9 cellular contexts compared by ENCODE assay signal in genomic region chr7:38369816-38370493, GRCh38.
DNase-seq lines count a peak whose midpoint lies in the region; ATAC-seq, FAIRE-seq and TF ChIP-seq lines count a peak whose summit lies in the region.
"Had no signal": no experiment of that assay in that cellular context is flagged by ENCODE, and none has a peak within 500 bp of the region (broad histone marks: within the 10 kb centered on the region; RNA-seq: fewer than 3 reads in every experiment).

No MANE protein-coding gene starts in this region.

- H3K4me1 ChIP-seq in H1 (replicated peaks in 1 of 4; ENCODE audit: control insufficient read depth in 3 of 4, insufficient read depth in 4 of 4, low read length in 3 of 4) (peaks cover 0 to 6% (median under 1%) of the 10 kb centered on the region in 4 experiments; a peak in 2 of 7 replicates), mucosa of descending colon (ENCODE audit: low read depth) (no peaks in the 10 kb centered on the region)

- H3K9ac ChIP-seq in H1 (replicated peaks in 1 of 4; ENCODE audit: extremely low read depth in 1 of 4, low read depth in 3 of 4, low read length in 3 of 4): no peak overlapping the region

- peak overlapping the region; percentile 98 for H2AFZ ChIP-seq in H1 (ENCODE audit: low read length)

- no peaks in the 10 kb centered on the region for H3K79me2 ChIP-seq in H1 (ENCODE audit: control insufficient read depth in 1 of 2, insufficient read depth in 2 of 2, low read length in 2 of 2)

- H3K9me3 Mint-ChIP-seq in CD14-positive monocyte: no peaks in the 10 kb centered on the region
- H3K9me3 Mint-ChIP-seq: T-helper 1 cell treated with Interleukin-12 subunit alpha and Interleukin-12 subunit beta and Interleukin-4 antibody, amounts not matched to agents 30 μg/mL and 1 μg/mL, for 36 hours had no signal

- DNase-seq in CD14-positive monocyte (ENCODE audit: low spot score): peak; percentile 96
- peak; percentile 47 for DNase-seq in NCI-H82 treated with DMSO at 0.1 percent for 48 hours (lab: John Stamatoyannopoulos, UW; ENCODE audit: unreplicated experiment)
- peak; percentile 91 for DNase-seq in activated CD8-positive, alpha-beta memory T cell treated with anti-CD3 and anti-CD28 coated beads for 24 hours
- DNase-seq in H1 (ENCODE audit: low read depth in 1 of 2, low spot score in 2 of 2): peak; percentile 85 to 93
- DNase-seq in mucosa of descending colon: peak; percentile 87 to 89 (median 88)
- peak; percentile 81 for DNase-seq in stimulated activated CD8-positive, alpha-beta memory T cell treated with anti-CD3 and anti-CD28 coated beads, Interleukin-4, amount 100 ng/mL, for 24 hours (ENCODE audit: low read depth)

- WGBS in H1 (ENCODE audit: extremely low coverage in 1 of 2, insufficient coverage in 1 of 2, insufficient read length in 1 of 2, insufficient replicate concordance in 2 of 2, low coverage in 1 of 2, low lambda C conversion rate in 2 of 2, missing lambda C conversion rate in 1 of 2), 2 experiments: 35% methylated on average over 8 of the region's 8 CpGs; no CpG with 5 or more reads in 1 of the 2 experiments

- H3K79me1 ChIP-seq in H1 (ENCODE audit: low read depth, low read length): no peaks in the 10 kb centered on the region

- no peak overlapping the region for H3K4me3 ChIP-seq in H1 (ENCODE audit: extremely low read depth in 1 of 4, insufficient read depth in 2 of 4, low read depth in 3 of 4, low read length in 4 of 4)
- H3K4me3 ChIP-seq in mucosa of descending colon: no peak overlapping the region

- H2BK12ac ChIP-seq in H1 (ENCODE audit: low read depth, low read length): no peak overlapping the region

- no peak overlapping the region; a peak in 1 of 4 replicates for H3K4me2 ChIP-seq in H1 (ENCODE audit: insufficient read depth in 1 of 2, low read depth in 2 of 2, low read length in 2 of 2)

- H3K27ac ChIP-seq in H1 (ENCODE audit: low read depth, low read length): no peak overlapping the region

- intact Hi-C loops in CD14-positive monocyte (cut with micrococcal nuclease): loop anchor here (2.0 to 10.0 kb wide), 3 partner anchors 155 to 263 kb away; no protein-coding TSS in a partner anchor
- intact Hi-C loops in mucosa of descending colon (cut with DNase I, micrococcal nuclease): no loop called here

- peak overlapping the region; percentile 87 to 99 (median 97) for H3K27ac Mint-ChIP-seq in CD14-positive monocyte

- H4K5ac ChIP-seq in H1 (ENCODE audit: insufficient read length, low read depth, low read length): no peak overlapping the region

- peaks cover 3 to 18% of the 10 kb centered on the region in 2 donors for H3K36me3 Mint-ChIP-seq in CD14-positive monocyte

- peak overlapping the region in 1 of 2 donors; percentile 65 for H3K4me3 Mint-ChIP-seq in CD14-positive monocyte
- H3K4me3 Mint-ChIP-seq: T-helper 1 cell treated with Interleukin-12 subunit alpha and Interleukin-12 subunit beta and Interleukin-4 antibody, amounts not matched to agents 30 μg/mL and 1 μg/mL, for 36 hours had no signal

- POLR2A ChIA-PET in H1 (lab: Charles Lee; ENCODE audit: partially characterized antibody): no interaction called here

- no peak overlapping the region for H2BK15ac ChIP-seq in H1 (ENCODE audit: low read length)

- peak overlapping the region; percentile 36 for H3K4ac ChIP-seq in H1 (replicated peaks; ENCODE audit: insufficient read length, low read depth, low read length)

- no peaks in the 10 kb centered on the region for H3K23me2 ChIP-seq in H1 (ENCODE audit: low read depth, low read length)

- TF ChIP-seq CTCF in CD14-positive monocyte (IDR thresholded peaks at IDR 0.05): peak; percentile 96
- TF ChIP-seq CTCF in H1 (IDR thresholded peaks at IDR 0.05; ENCODE audit: control extremely low read depth in 1 of 3, insufficient read depth in 1 of 3, low read depth in 1 of 3, low read length in 3 of 3): peak; percentile 93 to 100 (median 95)
- TF ChIP-seq CTCF in mucosa of descending colon (IDR thresholded peaks at IDR 0.05): peak; percentile 89

- H4K20me1 ChIP-seq in H1 (replicated peaks in 1 of 2; ENCODE audit: control insufficient read depth in 1 of 2, insufficient read depth in 2 of 2, low read length in 2 of 2): no peaks in the 10 kb centered on the region

- no peak overlapping the region for H2AK5ac ChIP-seq in H1 (ENCODE audit: low read depth, low read length)

- H3K56ac ChIP-seq in H1 (replicated peaks; ENCODE audit: insufficient read length, low read depth, low read length): no peak overlapping the region

- TF ChIP-seq RAD21 in H1 (IDR thresholded peaks at IDR 0.05 in 1 of 2, conservative IDR thresholded peaks at IDR 0.05 in 1 of 2; ENCODE audit: low read depth in 2 of 2, low read length in 2 of 2): peak; percentile 28 to 43; a peak in 3 of 4 replicates

- H3K9me3 ChIP-seq in H1 (ENCODE audit: insufficient read depth in 2 of 2, low read depth in 1 of 2, low read length in 1 of 2) (no peaks in the 10 kb centered on the region), mucosa of descending colon (no peaks in the 10 kb centered on the region)

- H3K14ac ChIP-seq in H1 (ENCODE audit: insufficient read length): no peak overlapping the region

- no peaks in the 10 kb centered on the region for H3K27me3 ChIP-seq in H1 (replicated peaks in 1 of 4; ENCODE audit: control insufficient read depth in 3 of 4, extremely low read depth in 1 of 4, insufficient read depth in 3 of 4, low read length in 3 of 4)

- H4K91ac ChIP-seq in H1 (replicated peaks; ENCODE audit: insufficient read length, low read length): no peak overlapping the region

- H2BK20ac ChIP-seq in H1 (ENCODE audit: low read length): no peak overlapping the region

- no peak overlapping the region for H2BK5ac ChIP-seq in H1 (ENCODE audit: low read depth, low read length)

- TF ChIP-seq POLR2A in H1 (IDR thresholded peaks at IDR 0.05; ENCODE audit: control extremely low read depth in 1 of 2, low read depth in 2 of 2, low read length in 2 of 2): no peak

- H3K18ac ChIP-seq in H1 (ENCODE audit: extremely low read depth, low read length): no peak overlapping the region

- H2BK120ac ChIP-seq in H1 (replicated peaks; ENCODE audit: low read depth, low read length): no peak overlapping the region

- FAIRE-seq in H1 (lab: Jason Lieb, UNC): peak; percentile 93

- peaks cover 30% of the 10 kb centered on the region for H3K4me1 Mint-ChIP-seq in CD14-positive monocyte

- H3K36me3 ChIP-seq in H1 (ENCODE audit: control insufficient read depth in 2 of 4, insufficient read depth in 4 of 4, low read length in 3 of 4) (no peaks in the 10 kb centered on the region), mucosa of descending colon (ENCODE audit: low read depth) (no peaks in the 10 kb centered on the region)

- H3K23ac ChIP-seq in H1 (ENCODE audit: insufficient read length): no peak overlapping the region

- no peaks in the 10 kb centered on the region for H3K27me3 Mint-ChIP-seq in CD14-positive monocyte (ENCODE audit: low read depth in 3 of 3)

- peak; percentile 74 for ATAC-seq in GM19395 (IDR thresholded peaks at IDR 0.05; ENCODE audit: unreplicated experiment)
- ATAC-seq in HG03520 (IDR thresholded peaks at IDR 0.05; ENCODE audit: unreplicated experiment): peak; percentile 74
- ATAC-seq in mucosa of descending colon: peak; percentile 92

- no peak overlapping the region for H4K8ac ChIP-seq in H1 (ENCODE audit: extremely low read depth, insufficient read depth, low read length)

- CTCF ChIA-PET in H1 (lab: Charles Lee; ENCODE audit: partially characterized antibody): interaction anchor here (0.6 to 6.0 kb wide), 47 partner anchors 12 to 469 kb away, joined by 3 to 97 read pairs (median 5); partner anchors contain the start of gene SFRP4

- TF ChIP-seq EP300 in H1 (IDR thresholded peaks at IDR 0.05; ENCODE audit: borderline replicate concordance in 1 of 2, low read depth in 2 of 2, low read length in 2 of 2): no peak

TF ChIP-seq in H1, 55 proteins besides CTCF, POLR2A, EP300 and RAD21:
- TF ChIP-seq ASH2L (IDR thresholded peaks at IDR 0.05; ENCODE audit: low read length) (peak; percentile 41), NRF1 (IDR thresholded peaks at IDR 0.05; ENCODE audit: low read depth, low read length) (no peak), CREB1 (IDR thresholded peaks at IDR 0.05) (peak; percentile 53; the same call in 1 of the 2 replicates), SIN3A (conservative IDR thresholded peaks at IDR 0.05 in 1 of 2, IDR thresholded peaks at IDR 0.05 in 1 of 2; ENCODE audit: low read depth in 1 of 2, low read length in 2 of 2) (0 out of 4 replicates have a peak, but pooled peaks of 1 of the 2 experiments have one; percentile 36)

Comparison
In these comparisons a context has a peak if more than half of its experiments do, and no peak if none do; other contexts are left out.
1. intact Hi-C loops: an anchor here in CD14-positive monocyte (2.0 to 10.0 kb wide); none called in mucosa of descending colon.